ENCODE assay signal across 18 cellular contexts in the genomic region with DNA sequence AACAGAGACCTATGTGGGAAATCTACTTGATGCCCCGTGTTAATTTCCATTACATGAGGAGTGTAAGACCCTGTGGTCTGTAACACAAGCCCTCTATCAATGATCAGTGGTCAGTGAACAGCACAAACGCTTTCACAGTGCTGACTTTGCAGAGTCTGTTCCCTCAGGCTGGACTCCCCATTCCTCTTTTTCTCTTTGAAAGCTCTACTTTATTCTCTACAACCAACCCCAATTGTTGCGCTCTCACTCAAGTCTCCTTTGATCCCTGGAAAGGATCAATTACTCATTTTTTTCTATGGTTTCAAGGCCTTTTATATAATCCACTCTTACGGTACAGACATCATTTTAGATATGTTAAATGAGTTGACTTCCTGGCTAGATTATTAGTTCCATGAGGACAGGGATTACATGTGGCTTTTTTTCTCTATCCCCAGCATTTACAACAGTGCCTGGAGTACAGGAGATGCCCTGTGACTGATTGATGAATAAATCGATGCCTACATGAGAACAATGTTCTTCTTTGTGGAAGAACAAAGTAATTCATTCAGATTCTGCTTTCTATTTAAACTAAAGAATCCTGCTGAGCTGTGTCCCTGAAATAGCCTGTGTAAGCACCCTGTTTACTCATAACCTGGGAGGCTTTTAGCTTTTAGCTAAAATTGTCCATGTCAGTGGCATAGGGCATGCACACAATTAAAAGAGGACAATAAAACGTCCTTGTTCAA.
DNase-seq lines count a peak whose midpoint lies in the region; ATAC-seq, FAIRE-seq and TF ChIP-seq lines count a peak whose summit lies in the region.
"Had no signal": no experiment of that assay in that cellular context is flagged by ENCODE, and none has a peak within 500 bp of the region (broad histone marks: within the 10 kb centered on the region; RNA-seq: fewer than 3 reads in every experiment).

No MANE protein-coding gene starts in this region.

- peak overlapping the region; percentile 4 for H3K27ac Mint-ChIP-seq in astrocyte (ENCODE audit: unreplicated experiment)
- H3K27ac Mint-ChIP-seq in mesothelial cell of epicardium: peak overlapping the region; percentile 78
- H3K27ac Mint-ChIP-seq in activated naive CD4-positive, alpha-beta T cell treated with anti-CD3 and anti-CD28 coated beads for 36 hours: no peak overlapping the region
- H3K27ac Mint-ChIP-seq: activated CD4-positive, alpha-beta T cell treated with anti-CD3 and anti-CD28 coated beads, Interleukin-2, amount 10 ng/mL, durations not matched to agents 24 days and 14 days; CD4-positive, alpha-beta T cell had no signal

- FAIRE-seq in astrocyte (lab: Jason Lieb, UNC): no peak
- FAIRE-seq: endometrium, GM18507 had no signal

- peaks cover 12% of the 10 kb centered on the region for H3K4me1 Mint-ChIP-seq in astrocyte (ENCODE audit: low read depth, unreplicated experiment)
- H3K4me1 Mint-ChIP-seq in mesothelial cell of epicardium: peaks cover 58% of the 10 kb centered on the region
- H3K4me1 Mint-ChIP-seq in activated naive CD4-positive, alpha-beta T cell treated with anti-CD3 and anti-CD28 coated beads for 36 hours (ENCODE audit: low read depth): no peaks in the 10 kb centered on the region
- H3K4me1 Mint-ChIP-seq: activated CD4-positive, alpha-beta T cell treated with anti-CD3 and anti-CD28 coated beads, Interleukin-2, amount 10 ng/mL, durations not matched to agents 24 days and 14 days had no signal

- no peaks in the 10 kb centered on the region for H3K27me3 ChIP-seq in astrocyte (ENCODE audit: insufficient read depth, low read length)

- H2AFZ ChIP-seq in astrocyte (ENCODE audit: low read depth, low read length): no peak overlapping the region

- intact Hi-C loops in activated naive CD4-positive, alpha-beta T cell treated with anti-CD3 and anti-CD28 coated beads for 36 hours (cut with micrococcal nuclease): no loop called here

- no peaks in the 10 kb centered on the region for H3K36me3 ChIP-seq in astrocyte (ENCODE audit: insufficient read depth, low read length)

- no peaks in the 10 kb centered on the region for H4K20me1 ChIP-seq in astrocyte (ENCODE audit: insufficient read depth, low read length)

- H3K4me3 Mint-ChIP-seq in astrocyte (ENCODE audit: unreplicated experiment) (no peak overlapping the region), mesothelial cell of epicardium (no peak overlapping the region)
- no peak overlapping the region for H3K4me3 Mint-ChIP-seq in activated naive CD4-positive, alpha-beta T cell treated with anti-CD3 and anti-CD28 coated beads for 36 hours
- H3K4me3 Mint-ChIP-seq: activated CD4-positive, alpha-beta T cell treated with anti-CD3 and anti-CD28 coated beads, Interleukin-2, amount 10 ng/mL, durations not matched to agents 24 days and 14 days; CD4-positive, alpha-beta T cell had no signal

- peaks cover 2% of the 10 kb centered on the region for H3K36me3 Mint-ChIP-seq in astrocyte (ENCODE audit: low read depth, unreplicated experiment)
- H3K36me3 Mint-ChIP-seq in mesothelial cell of epicardium: no peaks in the 10 kb centered on the region
- no peaks in the 10 kb centered on the region for H3K36me3 Mint-ChIP-seq in activated naive CD4-positive, alpha-beta T cell treated with anti-CD3 and anti-CD28 coated beads for 36 hours (ENCODE audit: low read depth)

- H3K9me3 Mint-ChIP-seq in astrocyte (ENCODE audit: unreplicated experiment) (no peaks in the 10 kb centered on the region), mesothelial cell of epicardium (peaks cover 5% of the 10 kb centered on the region)
- no peaks in the 10 kb centered on the region for H3K9me3 Mint-ChIP-seq in activated naive CD4-positive, alpha-beta T cell treated with anti-CD3 and anti-CD28 coated beads for 36 hours
- H3K9me3 Mint-ChIP-seq: activated CD4-positive, alpha-beta T cell treated with anti-CD3 and anti-CD28 coated beads, Interleukin-2, amount 10 ng/mL, durations not matched to agents 24 days and 14 days; CD4-positive, alpha-beta T cell had no signal

- H3K4me3 ChIP-seq in astrocyte (ENCODE audit: insufficient read depth, low read depth, low read length): no peak overlapping the region

- H3K27me3 Mint-ChIP-seq in astrocyte (ENCODE audit: low read depth, unreplicated experiment) (no peaks in the 10 kb centered on the region), mesothelial cell of epicardium (ENCODE audit: low read depth) (no peaks in the 10 kb centered on the region)
- peaks cover 2% of the 10 kb centered on the region for H3K27me3 Mint-ChIP-seq in activated naive CD4-positive, alpha-beta T cell treated with anti-CD3 and anti-CD28 coated beads for 36 hours (ENCODE audit: low read depth)
- H3K27me3 Mint-ChIP-seq: activated CD4-positive, alpha-beta T cell treated with anti-CD3 and anti-CD28 coated beads, Interleukin-2, amount 10 ng/mL, durations not matched to agents 24 days and 14 days; CD4-positive, alpha-beta T cell had no signal

- DNase-seq in COLO829 (ENCODE audit: low spot score): peak; percentile 75
- DNase-seq in NCI-H146 (lab: John Stamatoyannopoulos, UW): peak; percentile 93
- DNase-seq in astrocyte (ENCODE audit: low read depth): no peak
- DNase-seq in mesothelial cell of epicardium (ENCODE audit: low spot score in 2 of 2, unreplicated experiment in 2 of 2): no peak
- DNase-seq in activated naive CD4-positive, alpha-beta T cell treated with anti-CD3 and anti-CD28 coated beads for 36 hours: no peak
- DNase-seq in GOT3 (lab: John Stamatoyannopoulos, UW): no peak
- no peak for DNase-seq in nucleus accumbens (lab: John Stamatoyannopoulos, UW)
- DNase-seq: activated CD4-positive, alpha-beta T cell treated with anti-CD3 and anti-CD28 coated beads, Interleukin-2, amount 10 ng/mL, durations not matched to agents 24 days and 14 days; activated CD8-positive, alpha-beta memory T cell treated with anti-CD3 and anti-CD28 coated beads, Interleukin-2, amount 50 U/mL, for 4 hours; activated gamma-delta T cell; amygdala; CD4-positive, alpha-beta T cell; DND-41; stimulated activated CD4-positive, alpha-beta T cell treated with anti-CD3 and anti-CD28 coated beads, Interleukin-15, amount 100 ng/mL, for 24 hours; stimulated activated naive CD4-positive, alpha-beta T cell treated with Interleukin-2 at 50 U/mL for 16 hours had no signal

- no peak for ATAC-seq in HG03342 (IDR thresholded peaks at IDR 0.05; ENCODE audit: unreplicated experiment)

- H3K4me2 ChIP-seq in astrocyte (ENCODE audit: low read length): no peak overlapping the region

- TF ChIP-seq CTCF in astrocyte (IDR thresholded peaks at IDR 0.05; ENCODE audit: insufficient read depth, low read depth, low read length) (no peak), mesothelial cell of epicardium (IDR thresholded peaks at IDR 0.05; ENCODE audit: unreplicated experiment) (no peak)

- H3K4me1 ChIP-seq in astrocyte (ENCODE audit: insufficient read depth, low read length): no peaks in the 10 kb centered on the region

- H3K9ac ChIP-seq in astrocyte (ENCODE audit: low read length): no peak overlapping the region

- no peak overlapping the region for H3K27ac ChIP-seq in astrocyte (ENCODE audit: low read depth, low read length)

- H3K9me3 ChIP-seq in astrocyte (ENCODE audit: insufficient read depth, low read depth, low read length): no peaks in the 10 kb centered on the region

- no peaks in the 10 kb centered on the region for H3K79me2 ChIP-seq in astrocyte (ENCODE audit: insufficient read depth, low read length)

- CTCF ChIA-PET in activated naive CD4-positive, alpha-beta T cell treated with anti-CD3 and anti-CD28 coated beads for 36 hours (lab: Charles Lee): no interaction called here

Comparison
In these comparisons a context has a peak if more than half of its experiments do, and no peak if none do; other contexts are left out.
1. DNase-seq: peak in COLO829 (single experiment) and NCI-H146 (single experiment); none in astrocyte (single experiment), mesothelial cell of epicardium (0 of 2), activated naive CD4-positive, alpha-beta T cell treated with anti-CD3 and anti-CD28 coated beads for 36 hours (single experiment), GOT3 (single experiment) and nucleus accumbens (0 of 56).